Comparison of ENCODE assay signal across 8 cellular contexts in the genomic region with DNA sequence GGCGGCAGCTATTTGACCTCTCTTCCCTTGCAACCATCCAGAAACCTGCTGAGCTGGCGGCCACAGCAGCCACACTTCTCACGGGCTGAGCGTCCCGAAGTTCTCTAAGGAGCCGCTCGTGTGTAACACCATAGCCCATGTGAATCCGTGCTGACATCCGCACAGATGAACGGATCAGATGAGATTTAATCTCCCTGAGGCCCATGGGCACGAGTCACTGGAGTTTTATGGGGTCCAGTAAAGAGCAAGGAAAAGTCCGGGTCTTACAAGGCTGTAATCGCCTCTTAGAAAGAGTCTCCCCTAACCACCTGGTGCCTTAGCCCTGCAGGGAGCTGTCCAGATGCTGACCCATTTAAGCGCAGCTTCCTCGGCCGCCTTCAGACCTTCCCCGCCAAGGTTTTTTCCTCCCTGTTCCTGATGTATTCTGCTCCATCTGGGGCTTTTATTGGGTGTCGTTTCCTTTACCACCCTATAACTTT. TPM values are rescaled to one million over a fixed set of nuclear protein-coding genes. Genes with fewer than 3 reads are reported as not detected.
A peak's percentile ranks its signal among the peaks of the same experiment; 100 is the strongest.
DNase-seq lines count a peak whose midpoint lies in the region; ATAC-seq, FAIRE-seq and TF ChIP-seq lines count a peak whose summit lies in the region.

No MANE protein-coding gene starts in this region.

- POLR2A ChIA-PET in A549 (lab: Yijun Ruan, JAX), result no interaction called here
- POLR2A ChIA-PET in activated CD4-positive, alpha-beta T cell treated with anti-CD3 and anti-CD28 coated beads, Interleukin-2, amount 10 ng/mL, durations not matched to agents 7 days and 5 days (lab: Charles Lee), result no interaction called here

- CTCF ChIA-PET in A549 (lab: Yijun Ruan, JAX), result interaction anchor here (1.0 kb wide), 1 partner anchor 70 kb away, joined by 3 read pairs; no protein-coding TSS in a partner anchor
- CTCF ChIA-PET in activated CD4-positive, alpha-beta T cell treated with anti-CD3 and anti-CD28 coated beads, Interleukin-2, amount 10 ng/mL, durations not matched to agents 7 days and 5 days (lab: Charles Lee), result no interaction called here

- no peaks in the 10 kb centered on the region for H3K4me1 ChIP-seq in A549

- no peaks in the 10 kb centered on the region for H3K4me1 Mint-ChIP-seq in activated CD4-positive, alpha-beta T cell treated with anti-CD3 and anti-CD28 coated beads, Interleukin-2, amount 10 ng/mL, durations not matched to agents 7 days and 5 days

- H3K4me2 ChIP-seq in A549, result no peak overlapping the region

- H3K9me3 ChIP-seq in A549, result no peaks in the 10 kb centered on the region

- H3K9me3 Mint-ChIP-seq in activated CD4-positive, alpha-beta T cell treated with anti-CD3 and anti-CD28 coated beads, Interleukin-2, amount 10 ng/mL, durations not matched to agents 7 days and 5 days, result no peaks in the 10 kb centered on the region

- no peak overlapping the region for H3K27ac ChIP-seq in A549

- peak overlapping the region; percentile 21 for H3K27ac Mint-ChIP-seq in activated CD4-positive, alpha-beta T cell treated with anti-CD3 and anti-CD28 coated beads, Interleukin-2, amount 10 ng/mL, durations not matched to agents 7 days and 5 days

- TF ChIP-seq POLR2A in A549 (IDR thresholded peaks at IDR 0.05; ENCODE audit: low read length), result no peak

- no peaks in the 10 kb centered on the region for H3K36me3 Mint-ChIP-seq in activated CD4-positive, alpha-beta T cell treated with anti-CD3 and anti-CD28 coated beads, Interleukin-2, amount 10 ng/mL, durations not matched to agents 7 days and 5 days (ENCODE audit: low read depth)

- 54% methylated on average over 18 of the region's 18 CpGs for WGBS in A549 (ENCODE audit: missing lambda C conversion rate)

- peaks cover 56% of the 10 kb centered on the region for H3K27me3 Mint-ChIP-seq in activated CD4-positive, alpha-beta T cell treated with anti-CD3 and anti-CD28 coated beads, Interleukin-2, amount 10 ng/mL, durations not matched to agents 7 days and 5 days

- H3K4me3 Mint-ChIP-seq in activated CD4-positive, alpha-beta T cell treated with anti-CD3 and anti-CD28 coated beads, Interleukin-2, amount 10 ng/mL, durations not matched to agents 7 days and 5 days, result no peak overlapping the region

- TF ChIP-seq RAD21 in A549 (conservative IDR thresholded peaks at IDR 0.05 in 1 of 2, IDR thresholded peaks at IDR 0.05 in 1 of 2), result no peak

- FAIRE-seq in A549 (lab: Jason Lieb, UNC), result no peak

- DNase-seq in A549 (ENCODE audit: low read depth in 1 of 2, low spot score in 1 of 2) (peak in 1 of 2 experiments; percentile 34), HCEC 1CT (peak; percentile 50), hepatic stellate cell (ENCODE audit: low spot score) (peak; percentile 62), hippocampal formation (lab: John Stamatoyannopoulos, UW) (no peak), NCI-H748 (lab: John Stamatoyannopoulos, UW; ENCODE audit: unreplicated experiment) (no peak)
- DNase-seq in activated CD4-positive, alpha-beta T cell treated with anti-CD3 and anti-CD28 coated beads, Interleukin-2, amount 10 ng/mL, durations not matched to agents 7 days and 5 days, result peak; percentile 29
- peak; percentile 4 to 6 for DNase-seq in stimulated activated CD4-positive, alpha-beta T cell treated with anti-CD3 and anti-CD28 coated beads, Interleukin-4, amount 100 ng/mL, for 48 hours (ENCODE audit: low read depth in 2 of 2)

- no peak overlapping the region for H3K4me3 ChIP-seq in A549

- ATAC-seq in A549 (peak; percentile 64 to 81), GM18498 (IDR thresholded peaks at IDR 0.05; ENCODE audit: unreplicated experiment) (no peak)

- TF ChIP-seq CTCF in A549 (IDR thresholded peaks at IDR 0.05), result no peak

- TF ChIP-seq EP300 in A549 (IDR thresholded peaks at IDR 0.05), result no peak

TF ChIP-seq in A549, 52 proteins besides CTCF, POLR2A, EP300 and RAD21:
- TF ChIP-seq, protein P1, sequence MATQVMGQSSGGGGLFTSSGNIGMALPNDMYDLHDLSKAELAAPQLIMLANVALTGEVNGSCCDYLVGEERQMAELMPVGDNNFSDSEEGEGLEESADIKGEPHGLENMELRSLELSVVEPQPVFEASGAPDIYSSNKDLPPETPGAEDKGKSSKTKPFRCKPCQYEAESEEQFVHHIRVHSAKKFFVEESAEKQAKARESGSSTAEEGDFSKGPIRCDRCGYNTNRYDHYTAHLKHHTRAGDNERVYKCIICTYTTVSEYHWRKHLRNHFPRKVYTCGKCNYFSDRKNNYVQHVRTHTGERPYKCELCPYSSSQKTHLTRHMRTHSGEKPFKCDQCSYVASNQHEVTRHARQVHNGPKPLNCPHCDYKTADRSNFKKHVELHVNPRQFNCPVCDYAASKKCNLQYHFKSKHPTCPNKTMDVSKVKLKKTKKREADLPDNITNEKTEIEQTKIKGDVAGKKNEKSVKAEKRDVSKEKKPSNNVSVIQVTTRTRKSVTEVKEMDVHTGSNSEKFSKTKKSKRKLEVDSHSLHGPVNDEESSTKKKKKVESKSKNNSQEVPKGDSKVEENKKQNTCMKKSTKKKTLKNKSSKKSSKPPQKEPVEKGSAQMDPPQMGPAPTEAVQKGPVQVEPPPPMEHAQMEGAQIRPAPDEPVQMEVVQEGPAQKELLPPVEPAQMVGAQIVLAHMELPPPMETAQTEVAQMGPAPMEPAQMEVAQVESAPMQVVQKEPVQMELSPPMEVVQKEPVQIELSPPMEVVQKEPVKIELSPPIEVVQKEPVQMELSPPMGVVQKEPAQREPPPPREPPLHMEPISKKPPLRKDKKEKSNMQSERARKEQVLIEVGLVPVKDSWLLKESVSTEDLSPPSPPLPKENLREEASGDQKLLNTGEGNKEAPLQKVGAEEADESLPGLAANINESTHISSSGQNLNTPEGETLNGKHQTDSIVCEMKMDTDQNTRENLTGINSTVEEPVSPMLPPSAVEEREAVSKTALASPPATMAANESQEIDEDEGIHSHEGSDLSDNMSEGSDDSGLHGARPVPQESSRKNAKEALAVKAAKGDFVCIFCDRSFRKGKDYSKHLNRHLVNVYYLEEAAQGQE (IDR thresholded peaks at IDR 0.05), result peak; percentile 87
- no peak for TF ChIP-seq EHF (CRISPR knock-in tag; IDR thresholded peaks at IDR 0.05)
TF ChIP-seq in A549: peak in this region for 1.

RNA-seq across cellular contexts. Expression of a gene that starts 5.5 kb away (rescaled TPM):
- polyA plus RNA-seq in A549 (2011; rRNA removed), result not detected in 2 replicates
- polyA plus RNA-seq in A549 (2012; cell fraction: cytosol; rRNA removed), result not detected in 2 replicates
- polyA plus RNA-seq in A549 (2012; cell fraction: nucleus; rRNA removed), result 0.05 and 0.31 TPM in 2 replicates
- polyA plus RNA-seq in A549 (2017; fragmentation: RNase III; extraction: RNeasy Plus Mini Kit Qiagen cat#74134 plus additional on column Dnase treatment), result 0.07 to 0.09 TPM in 2 of 3 replicates, not detected in the other
- not detected in 2 replicates for polyA minus RNA-seq in A549 (2011; rRNA and poly(A)+ RNA removed)
- not detected for total RNA-seq in activated CD4-positive, alpha-beta T cell treated with anti-CD3 and anti-CD28 coated beads, Interleukin-2, amount 10 ng/mL, durations not matched to agents 7 days and 5 days

Comparison
In these comparisons a context has a peak if more than half of its experiments do, and no peak if none do; other contexts are left out.
1. DNase-seq: peak in HCEC 1CT (single experiment), activated CD4-positive, alpha-beta T cell treated with anti-CD3 and anti-CD28 coated beads, Interleukin-2, amount 10 ng/mL, durations not matched to agents 7 days and 5 days (single experiment), hepatic stellate cell (single experiment) and stimulated activated CD4-positive, alpha-beta T cell treated with anti-CD3 and anti-CD28 coated beads, Interleukin-4, amount 100 ng/mL, for 48 hours (2 of 2); none in hippocampal formation (0 of 2) and NCI-H748 (single experiment).